In the genomic region with DNA sequence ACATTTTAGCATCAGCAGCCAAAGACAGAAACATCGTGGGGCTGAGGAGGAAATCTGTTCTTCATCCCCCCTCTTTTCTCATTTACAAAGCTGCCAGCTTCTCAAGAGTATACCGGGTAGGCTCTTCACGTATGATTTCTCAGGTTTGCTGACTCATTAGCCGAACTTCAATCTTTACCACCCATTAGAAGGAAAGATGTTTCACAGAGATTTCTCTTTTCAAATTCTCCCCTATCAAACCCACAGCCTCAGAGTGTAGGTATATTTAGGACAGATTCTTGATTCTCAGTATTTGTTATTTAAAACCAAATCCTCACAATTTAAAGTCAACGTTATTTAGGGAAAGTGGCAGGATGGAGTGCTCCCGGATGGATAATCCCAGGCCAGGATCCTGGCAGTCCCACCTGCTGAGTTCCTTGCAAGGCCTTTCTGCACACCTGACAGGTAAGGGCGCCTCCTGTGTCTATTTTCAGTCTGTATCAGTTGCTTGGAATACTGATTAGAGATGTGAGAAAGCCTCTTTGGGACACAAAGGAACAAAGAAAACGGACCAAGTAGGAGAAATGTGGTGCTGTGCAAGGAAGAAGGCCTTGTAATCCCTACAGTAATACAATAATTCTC, we compare ENCODE assay signal across 22 cellular contexts. TPM values are rescaled to one million over a fixed set of nuclear protein-coding genes. Genes with fewer than 3 reads are reported as not detected.
A peak's percentile ranks its signal among the peaks of the same experiment; 100 is the strongest.
DNase-seq lines count a peak whose midpoint lies in the region; ATAC-seq and TF ChIP-seq lines count a peak whose summit lies in the region.
"Had no signal": no experiment of that assay in that cellular context is flagged by ENCODE, and none has a peak within 500 bp of the region (broad histone marks: within the 10 kb centered on the region; RNA-seq: fewer than 3 reads in every experiment).

No MANE protein-coding gene starts in this region.

- TF ChIP-seq CTCF in WTC11 (IDR thresholded peaks at IDR 0.05), result no peak
- TF ChIP-seq CTCF in nephron progenitor cell (IDR thresholded peaks at IDR 0.05), result no peak

- DNase-seq in WTC11 (ENCODE audit: low spot score) (no peak), nephron progenitor cell (no peak), NCI-H2171 treated with DMSO at 0.1 percent for 48 hours (lab: John Stamatoyannopoulos, UW) (no peak), NCI-H82 treated with DMSO at 0.1 percent for 48 hours (lab: John Stamatoyannopoulos, UW; ENCODE audit: unreplicated experiment) (no peak), hypothalamus (lab: John Stamatoyannopoulos, UW) (no peak)
- DNase-seq: activated CD4-positive, alpha-beta T cell treated with anti-CD3 and anti-CD28 coated beads, Interleukin-2, amount 10 ng/mL, durations not matched to agents 7 days and 5 days; activated naive CD8-positive, alpha-beta T cell treated with anti-CD3 and anti-CD28 coated beads, Interleukin-2, amount 10 ng/mL, durations not matched to agents 7 days and 5 days; activated T-cell treated with anti-CD3 and anti-CD28 coated beads, Interleukin-2, amount 50 U/mL, for 1 hour; DMS53; effector CD4-positive, alpha-beta T cell; Karpas-422; mucosa of descending colon; NCI-H1105 treated with DMSO at 0.1 percent for 48 hours; ovary; stimulated activated CD4-positive, alpha-beta T cell treated with anti-CD3 and anti-CD28 coated beads, Interleukin-4, amount 100 ng/mL, for 4 hours; T1000; thyroid gland had no signal

- H3K27me3 Mint-ChIP-seq in WTC11 (ENCODE audit: low read depth) (no peaks in the 10 kb centered on the region), nephron progenitor cell (ENCODE audit: low read depth, poor library complexity) (no peaks in the 10 kb centered on the region)
- H3K27me3 Mint-ChIP-seq: activated CD4-positive, alpha-beta T cell treated with anti-CD3 and anti-CD28 coated beads, Interleukin-2, amount 10 ng/mL, durations not matched to agents 7 days and 5 days; activated naive CD8-positive, alpha-beta T cell treated with anti-CD3 and anti-CD28 coated beads, Interleukin-2, amount 10 ng/mL, durations not matched to agents 7 days and 5 days had no signal

- H3K27ac ChIP-seq in KOPT-K1 (ENCODE audit: low read depth, low read length, poor library complexity, severe bottlenecking), result peak overlapping the region; percentile 32
- H3K27ac ChIP-seq: breast epithelium, ovary, skin epidermis, thyroid gland had no signal

- H3K4me3 Mint-ChIP-seq in WTC11, result no peak overlapping the region
- peak overlapping the region; percentile 59 for H3K4me3 Mint-ChIP-seq in nephron progenitor cell
- H3K4me3 Mint-ChIP-seq: activated CD4-positive, alpha-beta T cell treated with anti-CD3 and anti-CD28 coated beads, Interleukin-2, amount 10 ng/mL, durations not matched to agents 7 days and 5 days; activated naive CD8-positive, alpha-beta T cell treated with anti-CD3 and anti-CD28 coated beads, Interleukin-2, amount 10 ng/mL, durations not matched to agents 7 days and 5 days had no signal

- H3K4me1 Mint-ChIP-seq in WTC11 (peaks cover 51% of the 10 kb centered on the region), nephron progenitor cell (peaks cover 50% of the 10 kb centered on the region)

- no peaks in the 10 kb centered on the region for H3K9me3 ChIP-seq in KOPT-K1 (ENCODE audit: insufficient read depth, low read length, poor library complexity, severe bottlenecking)
- H3K9me3 ChIP-seq: breast epithelium, mucosa of descending colon, thyroid gland had no signal

- H3K9me3 Mint-ChIP-seq in WTC11 (peaks cover 12% of the 10 kb centered on the region), nephron progenitor cell (peaks cover 18% of the 10 kb centered on the region)

- peak; percentile 25 for ATAC-seq in GM18868 (IDR thresholded peaks at IDR 0.05; ENCODE audit: unreplicated experiment)
- ATAC-seq in WTC11, result 0 out of 2 replicates have a peak, but pooled peaks have one; percentile 13

- 0 out of 2 replicates have a peak, but pooled peaks cover 3% of the 10 kb centered on the region for H3K36me3 Mint-ChIP-seq in WTC11
- peaks cover 9% of the 10 kb centered on the region for H3K36me3 Mint-ChIP-seq in nephron progenitor cell (ENCODE audit: low read depth)

- H3K27ac Mint-ChIP-seq in WTC11 (no peak overlapping the region), nephron progenitor cell (peak overlapping the region; percentile 43)
- H3K27ac Mint-ChIP-seq: activated CD4-positive, alpha-beta T cell treated with anti-CD3 and anti-CD28 coated beads, Interleukin-2, amount 10 ng/mL, durations not matched to agents 7 days and 5 days had no signal

- no peaks in the 10 kb centered on the region for H3K36me3 ChIP-seq in KOPT-K1 (ENCODE audit: insufficient read depth, low read length)
- H3K36me3 ChIP-seq: breast epithelium, ovary, thyroid gland had no signal

- POLR2A ChIA-PET in WTC11 (lab: Charles Lee), result no interaction called here

- CTCF ChIA-PET in WTC11 (lab: Charles Lee), result interaction anchor here (1.2 to 1.5 kb wide), 2 partner anchors 39 to 114 kb away, joined by 3 to 4 read pairs; no protein-coding TSS in a partner anchor

TF ChIP-seq in WTC11, 78 proteins besides CTCF, POLR2A, EP300 and RAD21:
- TF ChIP-seq, protein P1, sequence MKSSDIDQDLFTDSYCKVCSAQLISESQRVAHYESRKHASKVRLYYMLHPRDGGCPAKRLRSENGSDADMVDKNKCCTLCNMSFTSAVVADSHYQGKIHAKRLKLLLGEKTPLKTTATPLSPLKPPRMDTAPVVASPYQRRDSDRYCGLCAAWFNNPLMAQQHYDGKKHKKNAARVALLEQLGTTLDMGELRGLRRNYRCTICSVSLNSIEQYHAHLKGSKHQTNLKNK (CRISPR knock-in tag; IDR thresholded peaks at IDR 0.05), result no peak
- TF ChIP-seq, protein P2, sequence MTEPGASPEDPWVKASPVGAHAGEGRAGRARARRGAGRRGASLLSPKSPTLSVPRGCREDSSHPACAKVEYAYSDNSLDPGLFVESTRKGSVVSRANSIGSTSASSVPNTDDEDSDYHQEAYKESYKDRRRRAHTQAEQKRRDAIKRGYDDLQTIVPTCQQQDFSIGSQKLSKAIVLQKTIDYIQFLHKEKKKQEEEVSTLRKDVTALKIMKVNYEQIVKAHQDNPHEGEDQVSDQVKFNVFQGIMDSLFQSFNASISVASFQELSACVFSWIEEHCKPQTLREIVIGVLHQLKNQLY (CRISPR knock-in tag; IDR thresholded peaks at IDR 0.05), result no peak
- TF ChIP-seq, protein P3, sequence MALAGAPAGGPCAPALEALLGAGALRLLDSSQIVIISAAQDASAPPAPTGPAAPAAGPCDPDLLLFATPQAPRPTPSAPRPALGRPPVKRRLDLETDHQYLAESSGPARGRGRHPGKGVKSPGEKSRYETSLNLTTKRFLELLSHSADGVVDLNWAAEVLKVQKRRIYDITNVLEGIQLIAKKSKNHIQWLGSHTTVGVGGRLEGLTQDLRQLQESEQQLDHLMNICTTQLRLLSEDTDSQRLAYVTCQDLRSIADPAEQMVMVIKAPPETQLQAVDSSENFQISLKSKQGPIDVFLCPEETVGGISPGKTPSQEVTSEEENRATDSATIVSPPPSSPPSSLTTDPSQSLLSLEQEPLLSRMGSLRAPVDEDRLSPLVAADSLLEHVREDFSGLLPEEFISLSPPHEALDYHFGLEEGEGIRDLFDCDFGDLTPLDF (CRISPR knock-in tag; IDR thresholded peaks at IDR 0.05), result no peak
- TF ChIP-seq, protein P4, sequence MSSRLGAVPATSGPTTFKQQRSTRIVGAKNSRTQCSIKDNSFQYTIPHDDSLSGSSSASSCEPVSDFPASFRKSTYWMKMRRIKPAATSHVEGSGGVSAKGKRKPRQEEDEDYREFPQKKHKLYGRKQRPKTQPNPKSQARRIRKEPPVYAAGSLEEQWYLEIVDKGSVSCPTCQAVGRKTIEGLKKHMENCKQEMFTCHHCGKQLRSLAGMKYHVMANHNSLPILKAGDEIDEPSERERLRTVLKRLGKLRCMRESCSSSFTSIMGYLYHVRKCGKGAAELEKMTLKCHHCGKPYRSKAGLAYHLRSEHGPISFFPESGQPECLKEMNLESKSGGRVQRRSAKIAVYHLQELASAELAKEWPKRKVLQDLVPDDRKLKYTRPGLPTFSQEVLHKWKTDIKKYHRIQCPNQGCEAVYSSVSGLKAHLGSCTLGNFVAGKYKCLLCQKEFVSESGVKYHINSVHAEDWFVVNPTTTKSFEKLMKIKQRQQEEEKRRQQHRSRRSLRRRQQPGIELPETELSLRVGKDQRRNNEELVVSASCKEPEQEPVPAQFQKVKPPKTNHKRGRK (CRISPR knock-in tag; IDR thresholded peaks at IDR 0.05; ENCODE audit: borderline replicate concordance), result no peak
TF ChIP-seq in WTC11: peak in this region for 0.

RNA-seq across cellular contexts. Expression of a gene that starts 12.1 kb away (rescaled TPM):
- total RNA-seq in WTC11 (2021), result 0.14 to 0.59 TPM (median 0.57 TPM) in 3 replicates
- total RNA-seq: activated CD4-positive, alpha-beta T cell treated with anti-CD3 and anti-CD28 coated beads, Interleukin-2, amount 10 ng/mL, durations not matched to agents 7 days and 5 days; activated naive CD8-positive, alpha-beta T cell treated with anti-CD3 and anti-CD28 coated beads, Interleukin-2, amount 10 ng/mL, durations not matched to agents 7 days and 5 days; fibroblast of lung; thyroid gland had no signal

RNA-seq across cellular contexts. Expression of a gene that starts 15.8 kb away (rescaled TPM):
- total RNA-seq in WTC11 (2021), result 0.25 to 0.63 TPM (median 0.27 TPM) in 3 replicates
- total RNA-seq: fibroblast of lung, thyroid gland had no signal
